In genomic region chr5:177328545-177329231, GRCh38 we compare ENCODE assay signal across 20 cellular contexts. TPM values are rescaled to one million over a fixed set of nuclear protein-coding genes. Genes with fewer than 3 reads are reported as not detected.
DNase-seq lines count a peak whose midpoint lies in the region; ATAC-seq and TF ChIP-seq lines count a peak whose summit lies in the region.
"Had no signal": no experiment of that assay in that cellular context is flagged by ENCODE, and none has a peak within 500 bp of the region (broad histone marks: within the 10 kb centered on the region; RNA-seq: fewer than 3 reads in every experiment).

No MANE protein-coding gene starts in this region.

- no peaks in the 10 kb centered on the region for H3K9me3 Mint-ChIP-seq in effector memory CD8-positive, alpha-beta T cell
- H3K9me3 Mint-ChIP-seq: activated CD4-positive, alpha-beta memory T cell treated with anti-CD3 and anti-CD28 coated beads, Interleukin-2, amount 10 ng/mL, durations not matched to agents 7 days and 5 days had no signal

- no peaks in the 10 kb centered on the region for H3K79me1 ChIP-seq in neuronal stem cell (ENCODE audit: low read depth, low read length)

- peak overlapping the region; percentile 76 to 90 for H3K27ac Mint-ChIP-seq in effector memory CD8-positive, alpha-beta T cell

- no peak overlapping the region for H3K4ac ChIP-seq in neuronal stem cell (ENCODE audit: low read length)

- no peak overlapping the region for H2BK5ac ChIP-seq in neuronal stem cell (ENCODE audit: low read length)

- H3K4me3 ChIP-seq in BLaER1: no peak overlapping the region
- no peak overlapping the region for H3K4me3 ChIP-seq in HEK293 (ENCODE audit: low read depth, low read length)
- no peak overlapping the region for H3K4me3 ChIP-seq in neuronal stem cell (ENCODE audit: low read length in 2 of 2)
- H3K4me3 ChIP-seq: dorsolateral prefrontal cortex, sigmoid colon, vagina had no signal

- DNase-seq in effector memory CD8-positive, alpha-beta T cell: no peak
- DNase-seq in neuronal stem cell (ENCODE audit: low spot score) (no peak), GM10266 (ENCODE audit: extremely low spot score) (no peak)
- no peak for DNase-seq in central memory CD4-positive, alpha-beta T cell
- DNase-seq: activated CD4-positive, alpha-beta memory T cell treated with anti-CD3 and anti-CD28 coated beads, Interleukin-2, amount 10 ng/mL, durations not matched to agents 7 days and 5 days; activated naive CD4-positive, alpha-beta T cell treated with Interleukin-2 at 50 U/mL for 16 hours; activated T-cell treated with anti-CD3 and anti-CD28 coated beads, Interleukin-2, amount 50 U/mL, for 48 hours; NCI-H1105; NCI-H2029; NCI-H226; NCI-H774; SIG-M5; sigmoid colon had no signal

- no CpG with 5 or more reads among the region's 19 CpGs for WGBS in neuronal stem cell (ENCODE audit: extremely low coverage in 2 of 2, insufficient read length in 2 of 2, insufficient replicate concordance in 1 of 2), 2 donors

- POLR2A ChIA-PET in HEK293 (lab: Yijun Ruan, JAX): interaction anchor here (0.6 kb wide), 1 partner anchor 13 kb away, joined by 3 read pairs; no protein-coding TSS in a partner anchor

- H3K27me3 ChIP-seq in BLaER1 (no peaks in the 10 kb centered on the region), neuronal stem cell (ENCODE audit: control insufficient read depth in 3 of 3, insufficient read depth in 3 of 3, low read depth in 1 of 3, low read length in 3 of 3) (no peaks in the 10 kb centered on the region)
- H3K27me3 ChIP-seq: dorsolateral prefrontal cortex, sigmoid colon, vagina had no signal

- H3K36me3 Mint-ChIP-seq in effector memory CD8-positive, alpha-beta T cell (ENCODE audit: insufficient read depth): peaks cover 38% of the 10 kb centered on the region

- H3K9ac ChIP-seq in BLaER1 (no peak overlapping the region), neuronal stem cell (ENCODE audit: low read depth, low read length, poor library complexity) (no peak overlapping the region)
- H3K9ac ChIP-seq: parathyroid adenoma had no signal

- no peak overlapping the region for H3K23ac ChIP-seq in neuronal stem cell (ENCODE audit: low read depth, low read length, poor library complexity)

- H2AFZ ChIP-seq in neuronal stem cell (ENCODE audit: low read length): no peak overlapping the region
- H2AFZ ChIP-seq: parathyroid adenoma had no signal

- H3K27me3 Mint-ChIP-seq in effector memory CD8-positive, alpha-beta T cell: no peaks in the 10 kb centered on the region
- H3K27me3 Mint-ChIP-seq: activated CD4-positive, alpha-beta memory T cell treated with anti-CD3 and anti-CD28 coated beads, Interleukin-2, amount 10 ng/mL, durations not matched to agents 7 days and 5 days had no signal

- CTCF ChIA-PET in HEK293 (lab: Yijun Ruan, JAX): interaction anchor here (1.5 to 2.0 kb wide), 2 partner anchors 9 to 10 kb away, joined by 3 to 6 read pairs; no protein-coding TSS in a partner anchor

- peaks cover 18 to 31% of the 10 kb centered on the region in 2 donors for H3K4me1 Mint-ChIP-seq in effector memory CD8-positive, alpha-beta T cell (ENCODE audit: low read depth in 2 of 2)

- H2BK120ac ChIP-seq in neuronal stem cell (ENCODE audit: low read depth, low read length): no peak overlapping the region

- no peak overlapping the region for H2AK5ac ChIP-seq in neuronal stem cell (ENCODE audit: low read depth, low read length)

- H3K9me3 ChIP-seq in BLaER1: no peaks in the 10 kb centered on the region
- H3K9me3 ChIP-seq in HEK293 (ENCODE audit: control insufficient read depth, insufficient read depth, low read depth, low read length): no peaks in the 10 kb centered on the region
- H3K9me3 ChIP-seq in neuronal stem cell (replicated peaks in 1 of 2; ENCODE audit: control insufficient read depth in 2 of 2, insufficient read depth in 1 of 2, low read depth in 1 of 2, low read length in 2 of 2): no peaks in the 10 kb centered on the region
- H3K9me3 ChIP-seq: sigmoid colon, vagina had no signal

- H3K4me2 ChIP-seq in BLaER1: peak overlapping the region; percentile 96
- no peak overlapping the region for H3K4me2 ChIP-seq in neuronal stem cell (ENCODE audit: insufficient read depth, low read length, poor library complexity, severe bottlenecking)

- no peak overlapping the region for H3K14ac ChIP-seq in neuronal stem cell (ENCODE audit: low read length)

- H2BK15ac ChIP-seq in neuronal stem cell (ENCODE audit: low read length): no peak overlapping the region

- peak overlapping the region in 1 of 2 donors; percentile 66 for H3K4me3 Mint-ChIP-seq in effector memory CD8-positive, alpha-beta T cell
- H3K4me3 Mint-ChIP-seq: activated CD4-positive, alpha-beta memory T cell treated with anti-CD3 and anti-CD28 coated beads, Interleukin-2, amount 10 ng/mL, durations not matched to agents 7 days and 5 days had no signal

- H2BK12ac ChIP-seq in neuronal stem cell (ENCODE audit: low read length): no peak overlapping the region

- H3K4me1 ChIP-seq in BLaER1 (peaks cover 93% of the 10 kb centered on the region), HEK293 (ENCODE audit: control insufficient read depth, insufficient read depth, low read length) (no peaks in the 10 kb centered on the region), neuronal stem cell (ENCODE audit: control insufficient read depth in 2 of 2, insufficient read depth in 1 of 2, low read depth in 1 of 2, low read length in 2 of 2) (peaks cover 0 to 7% of the 10 kb centered on the region in 2 donors)
- H3K4me1 ChIP-seq: parathyroid adenoma, sigmoid colon had no signal

- no peak overlapping the region for H3K18ac ChIP-seq in neuronal stem cell (ENCODE audit: low read length)

- no peaks in the 10 kb centered on the region; the same call in 1 of the 2 replicates for H4K20me1 ChIP-seq in BLaER1

- no peak overlapping the region for H4K91ac ChIP-seq in neuronal stem cell (ENCODE audit: low read depth, low read length, poor library complexity)

- peaks cover 41% of the 10 kb centered on the region for H3K36me3 ChIP-seq in BLaER1
- H3K36me3 ChIP-seq in HEK293 (ENCODE audit: control insufficient read depth in 2 of 2, insufficient read depth in 1 of 2, low read length in 2 of 2): peaks cover 0 to 47% of the 10 kb centered on the region in 2 experiments; a peak in 2 of 3 replicates
- peaks cover 10 to 42% of the 10 kb centered on the region in 2 donors for H3K36me3 ChIP-seq in neuronal stem cell (replicated peaks in 1 of 2; ENCODE audit: control insufficient read depth in 2 of 2, insufficient read depth in 2 of 2, low read length in 2 of 2)

- TF ChIP-seq CTCF in HEK293 (tag by site-specific recombination; IDR thresholded peaks at IDR 0.05) (no peak), GM10266 (IDR thresholded peaks at IDR 0.05; ENCODE audit: control insufficient read depth, insufficient read depth, low read depth, missing control alignments) (no peak)

- peak overlapping the region; percentile 50 for H4K8ac ChIP-seq in neuronal stem cell (ENCODE audit: low read depth, low read length)

- H3K27ac ChIP-seq in BLaER1 (peak overlapping the region; percentile 50), HEK293 (ENCODE audit: extremely low read depth, low read depth, low read length) (no peak overlapping the region), neuronal stem cell (replicated peaks; ENCODE audit: low read length) (no peak overlapping the region)
- H3K27ac ChIP-seq: vagina had no signal

- ATAC-seq in effector memory CD8-positive, alpha-beta T cell (replicated peaks): no peak
- ATAC-seq in HG03439 (IDR thresholded peaks at IDR 0.05; ENCODE audit: unreplicated experiment): no peak
- no peak for ATAC-seq in GM18517 (IDR thresholded peaks at IDR 0.05; ENCODE audit: unreplicated experiment)

TF ChIP-seq in HEK293, 187 proteins besides CTCF, POLR2A, EP300 and RAD21 (continues in another document):
- TF ChIP-seq, protein P1, sequence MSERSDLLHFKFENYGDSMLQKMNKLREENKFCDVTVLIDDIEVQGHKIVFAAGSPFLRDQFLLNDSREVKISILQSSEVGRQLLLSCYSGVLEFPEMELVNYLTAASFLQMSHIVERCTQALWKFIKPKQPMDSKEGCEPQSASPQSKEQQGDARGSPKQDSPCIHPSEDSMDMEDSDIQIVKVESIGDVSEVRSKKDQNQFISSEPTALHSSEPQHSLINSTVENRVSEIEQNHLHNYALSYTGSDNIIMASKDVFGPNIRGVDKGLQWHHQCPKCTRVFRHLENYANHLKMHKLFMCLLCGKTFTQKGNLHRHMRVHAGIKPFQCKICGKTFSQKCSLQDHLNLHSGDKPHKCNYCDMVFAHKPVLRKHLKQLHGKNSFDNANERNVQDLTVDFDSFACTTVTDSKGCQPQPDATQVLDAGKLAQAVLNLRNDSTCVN (tag by site-specific recombination; optimal IDR thresholded peaks at IDR 0.05): no peak
- TF ChIP-seq, protein P2, sequence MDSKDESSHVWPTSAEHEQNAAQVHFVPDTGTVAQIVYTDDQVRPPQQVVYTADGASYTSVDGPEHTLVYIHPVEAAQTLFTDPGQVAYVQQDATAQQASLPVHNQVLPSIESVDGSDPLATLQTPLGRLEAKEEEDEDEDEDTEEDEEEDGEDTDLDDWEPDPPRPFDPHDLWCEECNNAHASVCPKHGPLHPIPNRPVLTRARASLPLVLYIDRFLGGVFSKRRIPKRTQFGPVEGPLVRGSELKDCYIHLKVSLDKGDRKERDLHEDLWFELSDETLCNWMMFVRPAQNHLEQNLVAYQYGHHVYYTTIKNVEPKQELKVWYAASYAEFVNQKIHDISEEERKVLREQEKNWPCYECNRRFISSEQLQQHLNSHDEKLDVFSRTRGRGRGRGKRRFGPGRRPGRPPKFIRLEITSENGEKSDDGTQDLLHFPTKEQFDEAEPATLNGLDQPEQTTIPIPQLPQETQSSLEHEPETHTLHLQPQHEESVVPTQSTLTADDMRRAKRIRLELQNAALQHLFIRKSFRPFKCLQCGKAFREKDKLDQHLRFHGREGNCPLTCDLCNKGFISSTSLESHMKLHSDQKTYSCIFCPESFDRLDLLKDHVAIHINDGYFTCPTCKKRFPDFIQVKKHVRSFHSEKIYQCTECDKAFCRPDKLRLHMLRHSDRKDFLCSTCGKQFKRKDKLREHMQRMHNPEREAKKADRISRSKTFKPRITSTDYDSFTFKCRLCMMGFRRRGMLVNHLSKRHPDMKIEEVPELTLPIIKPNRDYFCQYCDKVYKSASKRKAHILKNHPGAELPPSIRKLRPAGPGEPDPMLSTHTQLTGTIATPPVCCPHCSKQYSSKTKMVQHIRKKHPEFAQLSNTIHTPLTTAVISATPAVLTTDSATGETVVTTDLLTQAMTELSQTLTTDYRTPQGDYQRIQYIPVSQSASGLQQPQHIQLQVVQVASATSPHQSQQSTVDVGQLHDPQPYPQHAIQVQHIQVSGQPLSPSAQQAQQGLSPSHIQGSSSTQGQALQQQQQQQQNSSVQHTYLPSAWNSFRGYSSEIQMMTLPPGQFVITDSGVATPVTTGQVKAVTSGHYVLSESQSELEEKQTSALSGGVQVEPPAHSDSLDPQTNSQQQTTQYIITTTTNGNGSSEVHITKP (tag by site-specific recombination; IDR thresholded peaks at IDR 0.05): peak; percentile 47

RNA-seq across cellular contexts. Expression of gene MXD3, which starts 17.0 kb away (rescaled TPM):
- polyA plus RNA-seq in neuronal stem cell (2013, experiment 1 of 2): 32.1 TPM
- 29.6 TPM for polyA plus RNA-seq in neuronal stem cell (2013, experiment 2 of 2)

RNA-seq across cellular contexts. Expression of gene LMAN2, which starts 22.8 kb away (rescaled TPM):
- polyA plus RNA-seq in neuronal stem cell (2013, experiment 1 of 2): 131 TPM
- 132 TPM for polyA plus RNA-seq in neuronal stem cell (2013, experiment 2 of 2)

RNA-seq across cellular contexts. Expression of gene PRELID1, which starts 25.1 kb away (rescaled TPM):
- polyA plus RNA-seq in neuronal stem cell (2013, experiment 1 of 2): 147 TPM
- polyA plus RNA-seq in neuronal stem cell (2013, experiment 2 of 2): 145 TPM

RNA-seq across cellular contexts. Expression of gene RAB24, which starts 25.2 kb away (rescaled TPM):
- polyA plus RNA-seq in neuronal stem cell (2013, experiment 1 of 2): 18.1 TPM
- 18.6 TPM for polyA plus RNA-seq in neuronal stem cell (2013, experiment 2 of 2)

RNA-seq across cellular contexts. Expression of gene RGS14, which starts 29.0 kb away (rescaled TPM):
- 26.4 TPM for polyA plus RNA-seq in neuronal stem cell (2013, experiment 1 of 2)
- polyA plus RNA-seq in neuronal stem cell (2013, experiment 2 of 2): 20.9 TPM
